Comparison of ENCODE assay signal across 8 cellular contexts in the genomic region with DNA sequence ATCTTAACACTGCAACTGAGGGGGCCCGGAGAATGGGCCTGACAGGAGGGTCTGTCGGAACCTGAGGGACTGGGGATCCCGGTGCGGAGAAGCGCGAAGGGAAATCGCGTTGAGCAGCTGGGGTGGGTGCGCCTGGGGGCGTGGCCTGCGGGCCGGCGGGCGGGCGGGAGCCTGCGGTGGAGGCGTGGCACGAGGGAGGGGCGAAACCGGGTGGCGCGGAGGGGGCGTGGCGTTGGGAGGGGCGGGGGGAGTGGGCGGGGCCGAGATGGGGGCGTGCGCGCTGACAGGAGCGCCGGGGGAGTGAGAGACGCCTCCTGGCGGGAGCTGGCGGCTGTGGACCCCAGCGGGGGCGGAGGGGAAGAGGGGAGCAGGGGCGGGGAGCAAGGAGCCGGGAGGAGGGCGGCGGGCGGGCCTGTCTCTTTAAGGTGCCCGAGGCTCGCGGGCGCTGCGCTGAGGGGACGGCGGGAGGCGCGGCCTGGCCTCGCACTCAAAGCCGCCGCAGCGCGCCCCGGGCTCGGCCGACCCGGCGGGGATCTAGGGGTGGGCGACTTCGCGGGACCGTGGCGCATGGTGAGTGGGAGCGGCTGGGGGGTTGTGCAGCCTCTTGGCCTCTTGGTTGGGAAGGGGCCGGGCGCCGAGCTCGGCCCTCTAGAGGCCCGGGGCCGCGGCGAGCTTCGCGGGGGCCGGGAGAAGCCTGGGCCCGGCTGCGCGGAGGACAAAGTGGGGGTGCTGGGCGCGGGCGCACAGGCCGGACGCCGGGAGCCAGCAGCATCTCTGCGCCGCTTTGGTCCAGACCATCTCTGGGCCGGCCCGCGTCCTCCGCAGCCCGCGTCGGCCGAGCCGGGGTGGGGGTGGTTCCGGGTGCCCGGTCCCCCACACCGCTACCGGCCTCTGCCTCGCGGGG. TPM values are rescaled to one million over a fixed set of nuclear protein-coding genes. Genes with fewer than 3 reads are reported as not detected.
DNase-seq lines count a peak whose midpoint lies in the region; ATAC-seq and TF ChIP-seq lines count a peak whose summit lies in the region.

A gene (plus strand): TSS at position 423 of the 904 bp plus-strand sequence. CDS start 2,457 bp downstream, outside the sequence.

- TF ChIP-seq CTCF in GM23338 (conservative IDR thresholded peaks at IDR 0.05; ENCODE audit: low read depth in 2 of 2) (peak in 1 of 2 experiments; percentile 50; a peak in 2 of 4 replicates), foreskin fibroblast (IDR thresholded peaks at IDR 0.05; ENCODE audit: low read depth, low read length) (no peak), neural crest cell (conservative IDR thresholded peaks at IDR 0.05) (peak; percentile 59)

- peaks cover 9% of the 10 kb centered on the region; the same call in 2 of the 3 replicates for H3K4me1 Mint-ChIP-seq in GM23338
- peaks cover 21% of the 10 kb centered on the region for H3K4me1 Mint-ChIP-seq in neural crest cell

- H3K4me3 Mint-ChIP-seq in GM23338 (peak within 1 kb of the TSS; percentile 87), neural crest cell (peak within 1 kb of the TSS; percentile 97)

- peaks cover 11% of the 10 kb centered on the region for H3K27me3 Mint-ChIP-seq in GM23338 (ENCODE audit: insufficient read depth, low read depth, poor library complexity)
- no peaks in the 10 kb centered on the region for H3K27me3 Mint-ChIP-seq in neural crest cell (ENCODE audit: low read depth)

- H3K79me2 ChIP-seq in GM23338 (replicated peaks; ENCODE audit: insufficient read depth): peaks cover 6% of the 10 kb centered on the region; the same call in 1 of the 2 replicates

- no peaks in the 10 kb centered on the region for H3K9me3 Mint-ChIP-seq in GM23338
- H3K9me3 Mint-ChIP-seq in neural crest cell: no peaks in the 10 kb centered on the region

- H3K4me3 ChIP-seq in GM23338 (peak within 1 kb of the TSS; percentile 87), foreskin fibroblast (ENCODE audit: low read depth in 1 of 2, low read length in 2 of 2) (peak within 1 kb of the TSS; percentile 76 to 80), stomach smooth muscle (ENCODE audit: low read length in 2 of 2) (peak within 1 kb of the TSS; percentile 90 to 93)

- peak within 1 kb of the TSS; percentile 97 for H2AFZ ChIP-seq in GM23338

- no peaks in the 10 kb centered on the region for H3K9me3 ChIP-seq in stomach smooth muscle (ENCODE audit: control insufficient read depth in 2 of 2, low read length in 2 of 2)

- H4K20me1 ChIP-seq in GM23338 (replicated peaks; ENCODE audit: insufficient read depth): peaks cover 9% of the 10 kb centered on the region; the same call in 1 of the 2 replicates

- ATAC-seq in GM23338: peak; percentile 91

- H3K9me2 ChIP-seq in GM23338 (ENCODE audit: insufficient read depth): no peaks in the 10 kb centered on the region

- H3K36me3 Mint-ChIP-seq in GM23338 (ENCODE audit: low read depth) (no peaks in the 10 kb centered on the region), neural crest cell (ENCODE audit: low read depth) (peaks cover 7% of the 10 kb centered on the region)

- peak within 1 kb of the TSS; percentile 97 for H3K4me2 ChIP-seq in GM23338

- no peaks in the 10 kb centered on the region for H3F3A ChIP-seq in GM23338 (replicated peaks; ENCODE audit: low read depth)

- peak within 1 kb of the TSS; percentile 81 for H3K9ac ChIP-seq in stomach smooth muscle (ENCODE audit: low read length in 2 of 2)

- peaks cover 6% of the 10 kb centered on the region for H3K4me1 ChIP-seq in GM23338 (ENCODE audit: insufficient read depth)
- peaks cover 18% of the 10 kb centered on the region for H3K4me1 ChIP-seq in stomach smooth muscle (ENCODE audit: control insufficient read depth, insufficient read depth, low read length)

- DNase-seq in ELR (ENCODE audit: low read depth): peak; percentile 97
- DNase-seq in GM23338 (ENCODE audit: low spot score): peak; percentile 98
- peak; percentile 94 for DNase-seq in LHCN-M2 (ENCODE audit: low read depth)
- peak; percentile 71 to 82 for DNase-seq in SHP77 (lab: John Stamatoyannopoulos, UW)
- DNase-seq in activated gamma-delta T cell (lab: John Stamatoyannopoulos, UW): peak; percentile 94
- DNase-seq in foreskin fibroblast: peak; percentile 95 to 98
- DNase-seq in neural crest cell (ENCODE audit: low read depth, low spot score): peak; percentile 95

- peaks cover 3% of the 10 kb centered on the region; the same call in 1 of the 2 replicates for H3K36me3 ChIP-seq in GM23338 (ENCODE audit: insufficient read depth)
- H3K36me3 ChIP-seq in stomach smooth muscle (ENCODE audit: control insufficient read depth in 2 of 2, insufficient read depth in 2 of 2, low read length in 2 of 2): peaks cover 7 to 10% of the 10 kb centered on the region in 2 donors

- H3K27me3 ChIP-seq in GM23338 (ENCODE audit: insufficient read depth) (peaks cover 24% of the 10 kb centered on the region), stomach smooth muscle (ENCODE audit: control insufficient read depth in 1 of 2, insufficient read depth in 2 of 2, low read length in 2 of 2) (no peaks in the 10 kb centered on the region)

- H3K27ac ChIP-seq in GM23338 (ENCODE audit: low read depth): peak within 1 kb of the TSS; percentile 65; the same call in 1 of the 2 replicates
- H3K27ac ChIP-seq in stomach smooth muscle (ENCODE audit: low read length): peak within 1 kb of the TSS; percentile 81

- H3K27ac Mint-ChIP-seq in GM23338 (peak within 1 kb of the TSS; percentile 59; the same call in 1 of the 2 replicates), neural crest cell (ENCODE audit: unreplicated experiment) (peak within 1 kb of the TSS; percentile 90)

TF ChIP-seq in GM23338, 12 proteins besides CTCF, POLR2A, EP300 and RAD21:
- peak; percentile 72 for TF ChIP-seq POLR2AphosphoS5 (IDR thresholded peaks at IDR 0.05; ENCODE audit: low read depth)
- TF ChIP-seq STAT1 (IDR thresholded peaks at IDR 0.05; ENCODE audit: unreplicated experiment): no peak

RNA-seq across cellular contexts. Expression of the gene that starts here (rescaled TPM):
- total RNA-seq in GM23338 (2014; rRNA removed; shearing (Covaris generic)): 29.0 and 29.1 TPM in 2 replicates
- 10.2 and 11.5 TPM in 2 replicates for polyA plus RNA-seq in GM23338 (2016; fragmentation: Nextera tagmentation; extraction: Ambion mirVana)
- total RNA-seq in LHCN-M2 (2014; rRNA removed): 110 and 113 TPM in 2 replicates
- polyA plus RNA-seq in LHCN-M2 (2012): 34.0 TPM
- total RNA-seq in neural crest cell: 48.2 and 50.4 TPM in 2 replicates

Comparison
In these comparisons a context has a peak if more than half of its experiments do, and no peak if none do; other contexts are left out.
1. Peak in every context shown above with its lines: DNase-seq, ATAC-seq, H3K4me3 ChIP-seq and H3K27ac ChIP-seq.